ENCODE assay signal across 31 cellular contexts in the genomic region with DNA sequence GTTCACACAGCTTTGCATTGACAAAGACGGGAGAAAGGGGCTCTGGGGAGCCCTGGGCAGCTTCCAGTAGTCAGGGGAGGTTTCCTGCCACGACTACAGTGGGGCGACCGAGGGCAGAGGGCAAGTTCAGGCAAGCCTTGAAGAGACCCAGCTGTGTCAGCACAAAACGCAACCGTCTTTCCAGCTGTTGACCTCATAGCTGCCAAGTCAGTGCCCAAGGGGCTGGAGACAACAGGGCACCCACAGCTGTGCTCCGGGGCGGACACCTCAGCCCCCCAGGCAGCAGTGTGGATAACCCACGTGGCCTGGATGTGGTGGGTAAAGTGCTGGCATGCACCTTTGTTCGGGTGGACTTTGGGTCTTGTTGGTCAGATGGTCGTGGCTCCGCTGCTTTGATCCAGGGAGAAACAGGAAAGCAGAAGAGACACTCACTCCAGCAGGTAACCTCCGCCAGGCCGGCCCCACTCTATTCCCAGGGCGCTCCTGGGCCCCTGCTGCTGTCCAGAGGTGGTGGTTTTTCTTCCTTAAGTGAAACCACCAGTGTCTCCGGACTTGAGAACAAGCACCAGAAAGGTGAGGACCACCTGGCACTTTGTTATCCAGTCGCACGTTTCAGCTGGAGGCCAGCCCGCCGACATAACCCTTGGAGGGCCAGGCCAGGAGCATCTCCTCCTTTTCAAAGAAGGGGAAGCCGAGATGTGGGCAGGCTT. TPM values are rescaled to one million over a fixed set of nuclear protein-coding genes. Genes with fewer than 3 reads are reported as not detected.
A peak's percentile ranks its signal among the peaks of the same experiment; 100 is the strongest.
DNase-seq lines count a peak whose midpoint lies in the region; ATAC-seq and TF ChIP-seq lines count a peak whose summit lies in the region.
"Had no signal": no experiment of that assay in that cellular context is flagged by ENCODE, and none has a peak within 500 bp of the region (broad histone marks: within the 10 kb centered on the region; RNA-seq: fewer than 3 reads in every experiment).

No MANE protein-coding gene starts in this region.

- H3K4me3 ChIP-seq in PC-9 = no peak overlapping the region
- H3K4me3 ChIP-seq in body of pancreas = no peak overlapping the region
- H3K4me3 ChIP-seq: cardiac muscle cell, coronary artery, HAP-1, heart left ventricle, SJSA1, thoracic aorta had no signal

- no peak overlapping the region for H3K4me2 ChIP-seq in PC-9

- ATAC-seq in body of pancreas = no peak
- ATAC-seq: heart left ventricle, T-cell had no signal

- DNase-seq in NCI-H2171 treated with DMSO at 0.1 percent for 48 hours (lab: John Stamatoyannopoulos, UW) (peak; percentile 55), NCI-H2171 (lab: John Stamatoyannopoulos, UW) (no peak), NCI-H1694 treated with DMSO at 0.1 percent for 48 hours (lab: John Stamatoyannopoulos, UW) (peak; percentile 22), chondrocyte (ENCODE audit: low spot score) (peak; percentile 57), posterior vena cava (ENCODE audit: low spot score) (peak; percentile 60), progenitor cell of endocrine pancreas (ENCODE audit: low spot score, unreplicated experiment) (no peak), PC-9 (no peak), body of pancreas (no peak)
- DNase-seq: activated CD4-positive, CD25-positive, alpha-beta regulatory T cell; activated naive CD4-positive, alpha-beta T cell treated with anti-CD3 and anti-CD28 coated beads, Interleukin-2, amount 10 ng/mL, durations not matched to agents 7 days and 5 days; AML-193; CD8-positive, alpha-beta memory T cell; DMS153; effector memory CD4-positive, alpha-beta T cell; erythroblast; MV-4-11; NCI-H526; T-cell had no signal

- no peaks in the 10 kb centered on the region for H3K4me1 ChIP-seq in PC-9 (replicated peaks; ENCODE audit: insufficient read depth)
- H3K4me1 ChIP-seq in body of pancreas = no peaks in the 10 kb centered on the region
- H3K4me1 ChIP-seq: HAP-1, heart left ventricle, SJSA1 had no signal

- peaks cover 42% of the 10 kb centered on the region for H3K79me2 ChIP-seq in PC-9 (ENCODE audit: low read depth)

- H3K36me3 Mint-ChIP-seq in chondrocyte (ENCODE audit: low read depth) (no peaks in the 10 kb centered on the region), progenitor cell of endocrine pancreas (ENCODE audit: insufficient read depth) (peaks cover 7% of the 10 kb centered on the region)
- H3K36me3 Mint-ChIP-seq: activated naive CD4-positive, alpha-beta T cell treated with anti-CD3 and anti-CD28 coated beads, Interleukin-2, amount 10 ng/mL, durations not matched to agents 7 days and 5 days; CD8-positive, alpha-beta memory T cell; memory B cell; T-cell had no signal

- H3K36me3 ChIP-seq in PC-9 (ENCODE audit: low read depth) = no peaks in the 10 kb centered on the region
- no peaks in the 10 kb centered on the region for H3K36me3 ChIP-seq in body of pancreas (replicated peaks in 1 of 2; ENCODE audit: insufficient read depth in 1 of 2, low read depth in 2 of 2)
- H3K36me3 ChIP-seq: cardiac muscle cell, HAP-1, heart left ventricle, neutrophil, SJSA1, thoracic aorta had no signal

- H3K4me1 Mint-ChIP-seq in chondrocyte (ENCODE audit: low read depth) = no peaks in the 10 kb centered on the region
- H3K4me1 Mint-ChIP-seq in progenitor cell of endocrine pancreas (ENCODE audit: low read depth) = no peaks in the 10 kb centered on the region
- H3K4me1 Mint-ChIP-seq: activated naive CD4-positive, alpha-beta T cell treated with anti-CD3 and anti-CD28 coated beads, Interleukin-2, amount 10 ng/mL, durations not matched to agents 7 days and 5 days; CD8-positive, alpha-beta memory T cell; memory B cell; T-cell had no signal

- 79 to 80% methylated on average over 8 to 21 of the region's 21 CpGs for WGBS in body of pancreas, 2 donors

- H4K20me1 ChIP-seq in PC-9 (ENCODE audit: insufficient read depth) = peaks cover 9% of the 10 kb centered on the region; the same call in 1 of the 2 replicates

- CTCF ChIA-PET in PC-9 (lab: Charles Lee) = no interaction called here

- no peaks in the 10 kb centered on the region for H3K9me3 ChIP-seq in PC-9 (ENCODE audit: insufficient read depth, low read depth)
- no peaks in the 10 kb centered on the region for H3K9me3 ChIP-seq in body of pancreas
- H3K9me3 ChIP-seq: HAP-1, heart left ventricle, neutrophil, SJSA1, thoracic aorta had no signal

- H3K9me2 ChIP-seq in PC-9 (ENCODE audit: insufficient read depth) = no peaks in the 10 kb centered on the region

- H2AFZ ChIP-seq in PC-9 = no peak overlapping the region

- peaks cover 13% of the 10 kb centered on the region for H3K27me3 Mint-ChIP-seq in chondrocyte (ENCODE audit: low read depth)
- no peaks in the 10 kb centered on the region for H3K27me3 Mint-ChIP-seq in progenitor cell of endocrine pancreas

- H3K9me3 Mint-ChIP-seq in chondrocyte (ENCODE audit: low read depth) = no peaks in the 10 kb centered on the region
- H3K9me3 Mint-ChIP-seq in progenitor cell of endocrine pancreas (ENCODE audit: low read depth) = no peaks in the 10 kb centered on the region
- H3K9me3 Mint-ChIP-seq: activated naive CD4-positive, alpha-beta T cell treated with anti-CD3 and anti-CD28 coated beads, Interleukin-2, amount 10 ng/mL, durations not matched to agents 7 days and 5 days; activated T-helper 1 cell treated with anti-CD3 and anti-CD28 coated beads, Interleukin-12 subunit alpha, Interleukin-12 subunit beta, Interleukin-2, Interleukin-4 antibody, amounts not matched to agents 30 ng/mL and 10 ng/mL and 1 ng/mL, durations not matched to agents 14 hours and 24 hours and 36 hours; memory B cell; stimulated activated naive CD8-positive, alpha-beta T cell treated with anti-CD3 and anti-CD28 coated beads, Interleukin-15, Interleukin-2, amounts not matched to agents 100 ng/mL and 50 ng/mL, for 24 hours; T-cell had no signal

- H3K27ac Mint-ChIP-seq in chondrocyte (ENCODE audit: unreplicated experiment) = no peak overlapping the region
- no peak overlapping the region for H3K27ac Mint-ChIP-seq in progenitor cell of endocrine pancreas
- H3K27ac Mint-ChIP-seq: activated naive CD4-positive, alpha-beta T cell treated with anti-CD3 and anti-CD28 coated beads, Interleukin-2, amount 10 ng/mL, durations not matched to agents 7 days and 5 days; activated T-helper 1 cell treated with anti-CD3 and anti-CD28 coated beads, Interleukin-12 subunit alpha, Interleukin-12 subunit beta, Interleukin-2, Interleukin-4 antibody, amounts not matched to agents 30 ng/mL and 10 ng/mL and 1 ng/mL, durations not matched to agents 14 hours and 24 hours and 36 hours; CD8-positive, alpha-beta memory T cell; memory B cell; stimulated activated naive CD8-positive, alpha-beta T cell treated with anti-CD3 and anti-CD28 coated beads, Interleukin-15, Interleukin-2, amounts not matched to agents 100 ng/mL and 50 ng/mL, for 24 hours; T-cell had no signal

- intact Hi-C loops in posterior vena cava (cut with DNase I) = no loop called here
- intact Hi-C loops in PC-9 (cut with micrococcal nuclease; ENCODE audit: unreplicated experiment) = no loop called here
- intact Hi-C loops in body of pancreas (cut with DNase I) = no loop called here

- no TSS peak for BruUV-seq in PC-9 (replicated peaks; lab: Mats Ljungman, UMichigan)

- no peak overlapping the region for H3K27ac ChIP-seq in PC-9
- no peak overlapping the region for H3K27ac ChIP-seq in body of pancreas
- H3K27ac ChIP-seq: cardiac muscle cell, coronary artery, heart left ventricle, neutrophil, SJSA1, thoracic aorta had no signal

- POLR2A ChIA-PET in PC-9 (lab: Charles Lee; ENCODE audit: unreplicated experiment) = no interaction called here

- H3F3A ChIP-seq in PC-9 (ENCODE audit: insufficient read depth, low read depth) = no peaks in the 10 kb centered on the region

- no peaks in the 10 kb centered on the region for H3K27me3 ChIP-seq in PC-9 (ENCODE audit: insufficient read depth, low read depth)
- H3K27me3 ChIP-seq in body of pancreas = no peaks in the 10 kb centered on the region

- no peak for TF ChIP-seq POLR2A in body of pancreas (IDR thresholded peaks at IDR 0.05)

- no peak overlapping the region for H3K4me3 Mint-ChIP-seq in chondrocyte (ENCODE audit: unreplicated experiment)
- H3K4me3 Mint-ChIP-seq in progenitor cell of endocrine pancreas (ENCODE audit: low read depth) = no peak overlapping the region
- H3K4me3 Mint-ChIP-seq: activated naive CD4-positive, alpha-beta T cell treated with anti-CD3 and anti-CD28 coated beads, Interleukin-2, amount 10 ng/mL, durations not matched to agents 7 days and 5 days; activated T-helper 1 cell treated with anti-CD3 and anti-CD28 coated beads, Interleukin-12 subunit alpha, Interleukin-12 subunit beta, Interleukin-2, Interleukin-4 antibody, amounts not matched to agents 30 ng/mL and 10 ng/mL and 1 ng/mL, durations not matched to agents 14 hours and 24 hours and 36 hours; CD8-positive, alpha-beta memory T cell; memory B cell; stimulated activated naive CD8-positive, alpha-beta T cell treated with anti-CD3 and anti-CD28 coated beads, Interleukin-15, Interleukin-2, amounts not matched to agents 100 ng/mL and 50 ng/mL, for 24 hours; T-cell had no signal

- no peak for TF ChIP-seq CTCF in chondrocyte (IDR thresholded peaks at IDR 0.05)
- TF ChIP-seq CTCF in progenitor cell of endocrine pancreas (IDR thresholded peaks at IDR 0.05; ENCODE audit: unreplicated experiment) = no peak
- TF ChIP-seq CTCF in PC-9 (conservative IDR thresholded peaks at IDR 0.05) = no peak
- no peak for TF ChIP-seq CTCF in body of pancreas (IDR thresholded peaks at IDR 0.05)

RNA-seq across cellular contexts. Expression of gene CBX2, which starts 17.6 kb away (rescaled TPM):
- total RNA-seq in chondrocyte = 4.1 to 11.8 TPM (median 4.9 TPM) in 3 replicates
- 1 to 10 TPM; 1.6 to 1.8 TPM for total RNA-seq in posterior vena cava
- 106 and 111 TPM in 2 replicates for total RNA-seq in progenitor cell of endocrine pancreas
- total RNA-seq in PC-9 (2021) = 30.4 and 32.6 TPM in 2 replicates
- 1 to 10 TPM; 1.6 to 2.0 TPM for total RNA-seq in body of pancreas

RNA-seq across cellular contexts. Expression of gene ENPP7, which starts 29.6 kb away (rescaled TPM):
- total RNA-seq in chondrocyte = not detected in 3 replicates
- total RNA-seq in posterior vena cava = not detected
- total RNA-seq in progenitor cell of endocrine pancreas = not detected in 2 replicates
- not detected in 2 replicates for total RNA-seq in PC-9 (2021)
- not detected for total RNA-seq in body of pancreas
- total RNA-seq: A172, cardiac muscle cell, fibroblast of villous mesenchyme, heart left ventricle, myocyte, SJSA1, thoracic aorta had no signal

RNA-seq across cellular contexts. Expression of gene CBX8, which starts 36.5 kb away (rescaled TPM):
- total RNA-seq in chondrocyte (4.6 to 8.3 TPM (median 6.1 TPM) in 3 replicates), posterior vena cava (1 to 10 TPM; 4.4 to 5.1 TPM), progenitor cell of endocrine pancreas (21.7 and 23.1 TPM in 2 replicates), PC-9 (2021) (14.2 and 15.5 TPM in 2 replicates), body of pancreas (1 to 10 TPM; 1.6 to 1.8 TPM)

Comparison
In these comparisons a context has a peak if more than half of its experiments do, and no peak if none do; other contexts are left out.
1. DNase-seq: peak in NCI-H2171 treated with DMSO at 0.1 percent for 48 hours (single experiment), NCI-H1694 treated with DMSO at 0.1 percent for 48 hours (single experiment), chondrocyte (single experiment) and posterior vena cava (single experiment); none in NCI-H2171 (single experiment), progenitor cell of endocrine pancreas (single experiment), PC-9 (0 of 2) and body of pancreas (0 of 4).